In genomic region chr12:53149992-53150391, GRCh38 we compare ENCODE assay signal across 10 cellular contexts. TPM values are rescaled to one million over a fixed set of nuclear protein-coding genes. Genes with fewer than 3 reads are reported as not detected.
DNase-seq lines count a peak whose midpoint lies in the region; FAIRE-seq and TF ChIP-seq lines count a peak whose summit lies in the region.
"Not testable (repeated sequence)": the region's sequence is repeated elsewhere in the genome, so short reads cannot be mapped to it uniquely, and the experiment has no call there.
"Had no signal": no experiment of that assay in that cellular context is flagged by ENCODE, and none has a peak within 500 bp of the region (broad histone marks: within the 10 kb centered on the region; RNA-seq: fewer than 3 reads in every experiment).

No MANE protein-coding gene starts in this region.

- H3K27me3 Mint-ChIP-seq in osteocyte (ENCODE audit: unreplicated experiment), result not testable (repeated sequence)

- TF ChIP-seq CTCF in HEK293 (tag by site-specific recombination; IDR thresholded peaks at IDR 0.05); NB4 (IDR thresholded peaks at IDR 0.05; ENCODE audit: low read depth, low read length); fibroblast of mammary gland (conservative IDR thresholded peaks at IDR 0.05; ENCODE audit: control insufficient read depth, insufficient read depth, low read depth, low read length); osteocyte (IDR thresholded peaks at IDR 0.05): not testable (repeated sequence)

- FAIRE-seq in small intestine (lab: Jason Lieb, UNC), result not testable (repeated sequence)

- TF ChIP-seq POLR2A in NB4 (IDR thresholded peaks at IDR 0.05; ENCODE audit: extremely low read depth, insufficient read length), result not testable (repeated sequence)

- WGBS in small intestine, 3 donors, result 51 to 89% (median 53%) methylated on average over 5 of the region's 5 CpGs

- not testable (repeated sequence) for H3K9me3 ChIP-seq in HEK293 (ENCODE audit: control insufficient read depth, insufficient read depth, low read depth, low read length); small intestine (ENCODE audit: control insufficient read depth, low read depth)

- not testable (repeated sequence) for H3K36me3 Mint-ChIP-seq in osteocyte (ENCODE audit: unreplicated experiment)

- not testable (repeated sequence) for H3K4me3 ChIP-seq in HEK293 (ENCODE audit: low read depth, low read length); NB4 (ENCODE audit: low read depth, low read length); fibroblast of mammary gland (ENCODE audit: control insufficient read depth, low read depth, low read length); small intestine (ENCODE audit: low read depth in 1 of 2, low read length in 2 of 2)

- peak; percentile 32 for DNase-seq in DMS53 (lab: John Stamatoyannopoulos, UW)
- peak; percentile 16 for DNase-seq in NB4 (ENCODE audit: low read depth)
- DNase-seq in fibroblast of mammary gland (ENCODE audit: low read depth), result peak; percentile 11
- DNase-seq in osteocyte (ENCODE audit: extremely low spot score, unreplicated experiment), result peak; percentile 13
- peak; percentile 9 for DNase-seq in small intestine

- H3K4me1 ChIP-seq in HEK293 (ENCODE audit: control insufficient read depth, insufficient read depth, low read length); small intestine (ENCODE audit: control insufficient read depth in 2 of 2, insufficient read depth in 1 of 2, low read depth in 1 of 2, low read length in 1 of 2): not testable (repeated sequence)

- H3K27ac Mint-ChIP-seq in osteocyte (ENCODE audit: unreplicated experiment), result not testable (repeated sequence)

- CTCF ChIA-PET in HEK293 (lab: Yijun Ruan, JAX), result not testable (repeated sequence)

- H3K4me3 Mint-ChIP-seq in osteocyte (ENCODE audit: unreplicated experiment), result not testable (repeated sequence)

- POLR2A ChIA-PET in HEK293 (lab: Yijun Ruan, JAX), result not testable (repeated sequence)

- H3K27me3 ChIP-seq in small intestine (ENCODE audit: control insufficient read depth in 2 of 2, insufficient read depth in 2 of 2, low read length in 2 of 2), result not testable (repeated sequence)

- H3K9me3 Mint-ChIP-seq in osteocyte (ENCODE audit: unreplicated experiment), result not testable (repeated sequence)

- H3K4me1 Mint-ChIP-seq in osteocyte (ENCODE audit: unreplicated experiment), result not testable (repeated sequence)

- H3K27ac ChIP-seq in HEK293 (ENCODE audit: extremely low read depth, low read depth, low read length); small intestine (ENCODE audit: low read depth in 1 of 2, low read length in 1 of 2): not testable (repeated sequence)

- H3K36me3 ChIP-seq in HEK293 (ENCODE audit: control insufficient read depth in 2 of 2, insufficient read depth in 1 of 2, low read length in 2 of 2); small intestine (ENCODE audit: control insufficient read depth in 2 of 2, insufficient read depth in 2 of 2, low read length in 2 of 2): not testable (repeated sequence)

TF ChIP-seq in HEK293, 187 proteins besides CTCF, POLR2A, EP300 and RAD21:
- 0 out of 2 replicates have a peak, but pooled peaks have one; percentile 37 for TF ChIP-seq ZNF121 (tag by site-specific recombination; IDR thresholded peaks at IDR 0.05)

RNA-seq across cellular contexts. Expression of gene ZNF740, which starts 30.5 kb away (rescaled TPM):
- 39.6 and 55.4 TPM in 2 replicates for total RNA-seq in osteocyte
- polyA plus RNA-seq in small intestine, result 1 to 10 TPM; 2.9 to 9.3 (median 4.9) TPM

RNA-seq across cellular contexts. Expression of gene CSAD, which starts 30.7 kb away (rescaled TPM):
- total RNA-seq in osteocyte, result 45.0 and 47.0 TPM in 2 replicates
- polyA plus RNA-seq in small intestine, result 10 to 100 TPM; 12.9 to 56.4 (median 20.5) TPM

RNA-seq across cellular contexts. Expression of gene SOAT2, which starts 46.7 kb away (rescaled TPM):
- total RNA-seq in osteocyte, result not detected in 2 replicates
- 10 to 100 TPM in 2 of 3 donors, 1 to 10 TPM in 1; 4.2 to 94.0 (median 77.4) TPM for polyA plus RNA-seq in small intestine
- total RNA-seq: B cell, G401 had no signal
- polyA plus RNA-seq: AG04450; CD4-positive, CD25-positive, alpha-beta regulatory T cell had no signal

RNA-seq across cellular contexts. Expression of gene IGFBP6, which starts 52.5 kb away (rescaled TPM):
- total RNA-seq in osteocyte, result 18.8 and 22.3 TPM in 2 replicates
- 100 to 1,000 TPM in 1 of 3 donors, 1 to 10 TPM in 2; 3.4 to 135 (median 8.4) TPM for polyA plus RNA-seq in small intestine
- total RNA-seq: B cell; CD4-positive, CD25-positive, alpha-beta regulatory T cell had no signal

RNA-seq across cellular contexts. Expression of gene ITGB7, which starts 57.1 kb away (rescaled TPM):
- total RNA-seq in osteocyte, result 0.83 TPM in 1 of 2 replicates, not detected in the other
- 1 to 10 TPM; 1.8 to 7.3 (median 2.7) TPM for polyA plus RNA-seq in small intestine
